1 cellular context compared by ENCODE assay signal in the genomic region with DNA sequence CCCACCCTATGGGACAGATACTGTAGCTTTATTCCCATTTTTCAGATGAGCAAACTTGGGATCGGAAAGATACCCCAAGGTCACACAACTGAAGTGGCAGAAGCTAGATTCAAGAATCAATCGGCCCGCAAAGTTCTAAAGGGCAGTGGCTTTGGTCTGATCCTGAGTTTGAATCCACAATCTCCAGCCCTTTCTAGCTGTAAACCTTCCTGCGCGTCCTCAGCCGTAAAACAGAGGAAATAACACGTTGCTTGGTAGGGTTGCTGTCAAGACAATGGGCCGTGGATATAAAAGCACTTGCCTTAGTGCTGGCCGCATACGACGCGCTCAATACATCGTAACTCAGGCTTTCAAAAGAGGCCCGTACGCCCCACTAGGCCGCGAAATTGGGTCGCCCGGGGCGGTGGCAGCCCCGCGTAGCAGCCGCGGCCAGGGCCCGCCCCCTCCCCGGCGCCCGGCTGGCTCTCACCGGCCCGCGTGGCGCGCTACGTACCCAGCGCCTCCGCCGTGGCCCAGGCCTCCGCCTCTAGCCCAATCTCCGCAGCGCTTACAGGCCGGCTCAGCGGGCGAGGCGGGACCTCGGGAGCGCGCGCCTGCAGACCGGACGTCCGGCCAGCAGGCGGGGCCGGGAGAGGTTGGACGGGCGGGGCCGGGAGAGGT.
A peak's percentile ranks its signal among the peaks of the same experiment; 100 is the strongest.
TF ChIP-seq lines count a peak whose summit lies in the region.

A gene with protein sequence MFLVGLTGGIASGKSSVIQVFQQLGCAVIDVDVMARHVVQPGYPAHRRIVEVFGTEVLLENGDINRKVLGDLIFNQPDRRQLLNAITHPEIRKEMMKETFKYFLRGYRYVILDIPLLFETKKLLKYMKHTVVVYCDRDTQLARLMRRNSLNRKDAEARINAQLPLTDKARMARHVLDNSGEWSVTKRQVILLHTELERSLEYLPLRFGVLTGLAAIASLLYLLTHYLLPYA (minus strand): TSS at position 573 of the 660 bp plus-strand sequence. CDS start 16,747 bp downstream, outside the sequence.

TF ChIP-seq in K562, 482 proteins besides CTCF, POLR2A, EP300 and RAD21 (continued from another document and continues in another):
- TF ChIP-seq ESRRA (IDR thresholded peaks at IDR 0.05; ENCODE audit: borderline replicate concordance, low read depth) (peak; percentile 98), TAF1 (IDR thresholded peaks at IDR 0.05; ENCODE audit: control insufficient read depth, extremely low read depth, insufficient read depth, low read length, severe bottlenecking) (peak; percentile 81), KAT8 (IDR thresholded peaks at IDR 0.05; ENCODE audit: low read depth) (no peak), SMAD4 (CRISPR knock-in tag; conservative IDR thresholded peaks at IDR 0.05) (peak; percentile 79), PTRF (tag; IDR thresholded peaks at IDR 0.05) (no peak), HDAC6 (IDR thresholded peaks at IDR 0.05; ENCODE audit: low read depth, low read length) (no peak), CXXC5 (CRISPR knock-in tag; IDR thresholded peaks at IDR 0.05) (peak; percentile 94), BACH1 (tag; IDR thresholded peaks at IDR 0.05) (no peak), PRDM10 (IDR thresholded peaks at IDR 0.05; ENCODE audit: partially characterized antibody) (peak; percentile 4), NR3C1 (CRISPR knock-in tag; IDR thresholded peaks at IDR 0.05) (no peak), MAFG (tag; conservative IDR thresholded peaks at IDR 0.05) (no peak), ELK3 (CRISPR knock-in tag; IDR thresholded peaks at IDR 0.05) (no peak), ATF1 (CRISPR knock-in tag; IDR thresholded peaks at IDR 0.05) (no peak), ATF1 (tag; IDR thresholded peaks at IDR 0.05) (peak; percentile 75), SOX6 (IDR thresholded peaks at IDR 0.05) (0 out of 2 replicates have a peak, but pooled peaks have one; percentile 55), EP400 (IDR thresholded peaks at IDR 0.05) (peak; percentile 48), MAFF (IDR thresholded peaks at IDR 0.05; ENCODE audit: low read length) (no peak), THAP12 (CRISPR knock-in tag; IDR thresholded peaks at IDR 0.05) (peak; percentile 77; the same call in 1 of the 2 replicates), CHD7 (IDR thresholded peaks at IDR 0.05; ENCODE audit: low read depth, low read length) (no peak)
- TF ChIP-seq, protein P1, sequence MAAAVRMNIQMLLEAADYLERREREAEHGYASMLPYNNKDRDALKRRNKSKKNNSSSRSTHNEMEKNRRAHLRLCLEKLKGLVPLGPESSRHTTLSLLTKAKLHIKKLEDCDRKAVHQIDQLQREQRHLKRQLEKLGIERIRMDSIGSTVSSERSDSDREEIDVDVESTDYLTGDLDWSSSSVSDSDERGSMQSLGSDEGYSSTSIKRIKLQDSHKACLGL (CRISPR knock-in tag; IDR thresholded peaks at IDR 0.05; ENCODE audit: borderline replicate concordance, poor library complexity, severe bottlenecking) = peak; percentile 28
- TF ChIP-seq, protein P2, sequence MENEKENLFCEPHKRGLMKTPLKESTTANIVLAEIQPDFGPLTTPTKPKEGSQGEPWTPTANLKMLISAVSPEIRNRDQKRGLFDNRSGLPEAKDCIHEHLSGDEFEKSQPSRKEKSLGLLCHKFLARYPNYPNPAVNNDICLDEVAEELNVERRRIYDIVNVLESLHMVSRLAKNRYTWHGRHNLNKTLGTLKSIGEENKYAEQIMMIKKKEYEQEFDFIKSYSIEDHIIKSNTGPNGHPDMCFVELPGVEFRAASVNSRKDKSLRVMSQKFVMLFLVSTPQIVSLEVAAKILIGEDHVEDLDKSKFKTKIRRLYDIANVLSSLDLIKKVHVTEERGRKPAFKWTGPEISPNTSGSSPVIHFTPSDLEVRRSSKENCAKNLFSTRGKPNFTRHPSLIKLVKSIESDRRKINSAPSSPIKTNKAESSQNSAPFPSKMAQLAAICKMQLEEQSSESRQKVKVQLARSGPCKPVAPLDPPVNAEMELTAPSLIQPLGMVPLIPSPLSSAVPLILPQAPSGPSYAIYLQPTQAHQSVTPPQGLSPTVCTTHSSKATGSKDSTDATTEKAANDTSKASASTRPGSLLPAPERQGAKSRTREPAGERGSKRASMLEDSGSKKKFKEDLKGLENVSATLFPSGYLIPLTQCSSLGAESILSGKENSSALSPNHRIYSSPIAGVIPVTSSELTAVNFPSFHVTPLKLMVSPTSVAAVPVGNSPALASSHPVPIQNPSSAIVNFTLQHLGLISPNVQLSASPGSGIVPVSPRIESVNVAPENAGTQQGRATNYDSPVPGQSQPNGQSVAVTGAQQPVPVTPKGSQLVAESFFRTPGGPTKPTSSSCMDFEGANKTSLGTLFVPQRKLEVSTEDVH (IDR thresholded peaks at IDR 0.05; ENCODE audit: low read depth, partially characterized antibody) = no peak
